ENCODE assay signal across 8 cellular contexts in genomic region chr12:93467351-93468007, GRCh38. TPM values are rescaled to one million over a fixed set of nuclear protein-coding genes. Genes with fewer than 3 reads are reported as not detected.
DNase-seq lines count a peak whose midpoint lies in the region; ATAC-seq and TF ChIP-seq lines count a peak whose summit lies in the region.

MRPL42 (plus strand) TSS chr12:93467514; CDS start chr12:93469286, 1,772 bp downstream.

- peak within 1 kb of the TSS; percentile 92 for H3K9ac ChIP-seq in PC-3 (ENCODE audit: low read length)
- peak within 1 kb of the TSS; percentile 82 for H3K9ac ChIP-seq in mucosa of stomach (ENCODE audit: low read length)

- H3K27ac ChIP-seq in PC-3 (ENCODE audit: low read length): peak within 1 kb of the TSS; percentile 78

- DNase-seq in DMS53 (lab: John Stamatoyannopoulos, UW) (peak; percentile 97), PC-3 (peak; percentile 94), activated T-cell treated with anti-CD3 and anti-CD28 coated beads for 48 hours (ENCODE audit: low read depth) (peak; percentile 91), erythroblast (lab: John Stamatoyannopoulos, UW) (peak; percentile 91 to 94)
- DNase-seq in stimulated activated CD8-positive, alpha-beta memory T cell treated with anti-CD3 and anti-CD28 coated beads, Interleukin-7, amount 100 ng/mL, for 1 hour (ENCODE audit: low read depth in 2 of 2): peak; percentile 89 to 93

- H3K4me1 ChIP-seq in PC-3 (ENCODE audit: insufficient read depth, low read length): peaks cover 17% of the 10 kb centered on the region; the same call in 1 of the 2 replicates
- H3K4me1 ChIP-seq in mucosa of stomach (ENCODE audit: control insufficient read depth, insufficient read depth, low read length): peaks cover 7% of the 10 kb centered on the region

- peaks cover 47% of the 10 kb centered on the region for H3K79me2 ChIP-seq in PC-3 (ENCODE audit: low read length)

- H3K4me1 Mint-ChIP-seq in IgD-negative memory B cell: peaks cover 22 to 24% (median 23%) of the 10 kb centered on the region in 3 donors

- CTCF ChIA-PET in PC-3 (lab: Charles Lee): interaction anchor here (0.6 kb wide), 1 partner anchor 489 kb away, joined by 5 read pairs; no protein-coding TSS in a partner anchor

- ATAC-seq in GM21529 (IDR thresholded peaks at IDR 0.05; ENCODE audit: unreplicated experiment) (peak; percentile 89), PC-3 (peak; percentile 92)

- H3K9me2 ChIP-seq in PC-3 (replicated peaks; ENCODE audit: low read length): no peaks in the 10 kb centered on the region

- H3K36me3 Mint-ChIP-seq in IgD-negative memory B cell: no peaks in the 10 kb centered on the region

- POLR2A ChIA-PET in PC-3 (lab: Charles Lee; ENCODE audit: unreplicated experiment): no interaction called here

- TF ChIP-seq POLR2A in erythroblast (IDR thresholded peaks at IDR 0.05; ENCODE audit: low read length): peak; percentile 92

- intact Hi-C loops in PC-3 (cut with micrococcal nuclease): no loop called here

- TF ChIP-seq CTCF in PC-3 (conservative IDR thresholded peaks at IDR 0.05; ENCODE audit: low read depth, low read length): peak; percentile 94

- H3K27ac Mint-ChIP-seq in IgD-negative memory B cell: peak within 1 kb of the TSS; percentile 90 to 97 (median 95)

- TSS peak; percentile 70 for BruUV-seq in PC-3 (replicated peaks; lab: Mats Ljungman, UMichigan)

- H3K36me3 ChIP-seq in PC-3 (ENCODE audit: low read depth, low read length) (peaks cover 9% of the 10 kb centered on the region; the same call in 1 of the 2 replicates), mucosa of stomach (ENCODE audit: control insufficient read depth, insufficient read depth, low read length) (peaks cover 4% of the 10 kb centered on the region)

- H3K9me3 ChIP-seq in PC-3 (ENCODE audit: low read length) (no peaks in the 10 kb centered on the region), mucosa of stomach (ENCODE audit: control insufficient read depth, low read length) (no peaks in the 10 kb centered on the region)

- H3K4me3 ChIP-seq in PC-3 (ENCODE audit: low read length): peak within 1 kb of the TSS; percentile 90
- H3K4me3 ChIP-seq in mucosa of stomach (ENCODE audit: low read length): peak within 1 kb of the TSS; percentile 77

- no peaks in the 10 kb centered on the region for H3F3A ChIP-seq in PC-3 (ENCODE audit: low read length, unreplicated experiment)

- H3K27me3 Mint-ChIP-seq in IgD-negative memory B cell: no peaks in the 10 kb centered on the region

- H3K4me2 ChIP-seq in PC-3 (ENCODE audit: low read length): peak within 1 kb of the TSS; percentile 87

- H2AFZ ChIP-seq in PC-3 (ENCODE audit: low read length): peak within 1 kb of the TSS; percentile 98

- peak within 1 kb of the TSS; percentile 93 to 98 (median 94) for H3K4me3 Mint-ChIP-seq in IgD-negative memory B cell

- H3K27me3 ChIP-seq in PC-3 (ENCODE audit: low read length) (no peaks in the 10 kb centered on the region), mucosa of stomach (ENCODE audit: control insufficient read depth, insufficient read depth, low read length) (no peaks in the 10 kb centered on the region)

- H3K9me3 Mint-ChIP-seq in IgD-negative memory B cell: no peaks in the 10 kb centered on the region

- no peaks in the 10 kb centered on the region for H4K20me1 ChIP-seq in PC-3 (ENCODE audit: low read length)

RNA-seq across cellular contexts. Expression of gene MRPL42, which starts in this region (rescaled TPM):
- 84.5 TPM for polyA plus RNA-seq in IgD-negative memory B cell
- total RNA-seq in PC-3 (2014; rRNA removed): 69.6 and 119 TPM in 2 replicates

Comparison
In these comparisons a context has a peak if more than half of its experiments do, and no peak if none do; other contexts are left out.
1. Peak in every context shown above with its lines: DNase-seq, ATAC-seq, H3K4me3 ChIP-seq and H3K27ac ChIP-seq.